ENCODE assay signal across 9 cellular contexts in the genomic region with DNA sequence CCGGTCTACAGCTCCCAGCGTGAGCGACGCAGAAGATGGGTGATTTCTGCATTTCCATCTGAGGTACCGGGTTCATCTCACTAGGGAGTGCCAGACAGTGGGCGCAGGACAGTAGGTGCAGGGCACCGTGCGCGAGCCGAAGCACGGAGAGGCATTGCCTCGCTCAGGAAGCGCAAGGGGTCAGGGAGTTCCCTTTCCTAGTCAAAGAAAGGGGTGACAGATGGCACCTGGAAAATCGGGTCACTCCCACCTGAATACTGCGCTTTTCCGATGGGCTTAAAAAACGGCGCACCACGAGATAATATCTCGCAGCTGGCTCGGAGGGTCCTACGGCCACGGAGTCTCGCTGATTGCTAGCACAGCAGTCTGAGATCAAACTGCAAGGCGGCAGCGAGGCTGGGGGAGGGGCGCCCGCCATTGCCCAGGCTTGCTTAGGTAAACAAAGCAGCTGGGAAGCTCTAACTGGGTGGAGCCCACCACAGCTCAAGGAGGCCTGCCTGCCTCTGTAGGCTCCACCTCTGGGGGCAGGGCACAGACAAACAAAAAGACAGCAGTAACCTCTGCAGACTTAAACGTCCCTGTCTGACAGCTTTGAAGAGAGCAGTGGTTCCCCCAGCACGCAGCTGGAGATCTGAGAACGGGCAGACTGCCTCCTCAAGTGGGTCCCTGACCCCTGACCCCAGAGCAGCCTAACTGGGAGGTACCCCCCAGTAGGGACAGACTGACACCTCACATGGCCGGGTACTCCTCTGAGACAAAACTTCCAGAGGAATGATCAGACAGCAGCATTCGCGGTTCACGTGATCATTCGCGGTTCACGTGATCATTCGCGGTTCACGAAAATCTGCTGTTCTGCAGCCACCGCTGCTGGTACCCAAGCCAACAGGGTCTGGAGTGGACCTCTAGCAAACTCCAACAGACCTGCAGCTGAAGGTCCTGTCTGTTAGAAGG. TPM values are rescaled to one million over a fixed set of nuclear protein-coding genes. Genes with fewer than 3 reads are reported as not detected.
A peak's percentile ranks its signal among the peaks of the same experiment; 100 is the strongest.
DNase-seq lines count a peak whose midpoint lies in the region; ATAC-seq and TF ChIP-seq lines count a peak whose summit lies in the region.
"Not testable (repeated sequence)": the region's sequence is repeated elsewhere in the genome, so short reads cannot be mapped to it uniquely, and the experiment has no call there.
"Had no signal": no experiment of that assay in that cellular context is flagged by ENCODE, and none has a peak within 500 bp of the region (broad histone marks: within the 10 kb centered on the region; RNA-seq: fewer than 3 reads in every experiment).

No MANE protein-coding gene starts in this region.

- H3K4me3 ChIP-seq in adipocyte (ENCODE audit: low read length) (peak overlapping the region; percentile 54), esophagus (ENCODE audit: low read depth in 1 of 2, low read length in 2 of 2) (peak overlapping the region; percentile 22 to 37), lower lobe of right lung (peak overlapping the region; percentile 35), sigmoid colon (peak overlapping the region in 3 of 4 donors; percentile 31 to 48 (median 37)), upper lobe of left lung (peak overlapping the region in 3 of 4 donors; percentile 36 to 42 (median 41))

- not testable (repeated sequence) for TF ChIP-seq CTCF in lower lobe of right lung (IDR thresholded peaks at IDR 0.05); sigmoid colon (IDR thresholded peaks at IDR 0.05); upper lobe of left lung (IDR thresholded peaks at IDR 0.05)

- peak overlapping the region; percentile 59 for H3K4me3 Mint-ChIP-seq in activated CD4-positive, alpha-beta T cell treated with anti-CD3 and anti-CD28 coated beads, Interleukin-2, amount 10 ng/mL, durations not matched to agents 7 days and 5 days

- not testable (repeated sequence) for H3K36me3 Mint-ChIP-seq in activated CD4-positive, alpha-beta T cell treated with anti-CD3 and anti-CD28 coated beads, Interleukin-2, amount 10 ng/mL, durations not matched to agents 7 days and 5 days (ENCODE audit: low read depth)

- CTCF ChIA-PET in activated CD4-positive, alpha-beta T cell treated with anti-CD3 and anti-CD28 coated beads, Interleukin-2, amount 10 ng/mL, durations not matched to agents 7 days and 5 days (lab: Charles Lee): not testable (repeated sequence)

- peak overlapping the region in 1 of 2 donors; percentile 31 for H3K27ac ChIP-seq in esophagus (ENCODE audit: low read depth in 2 of 2, low read length in 1 of 2)
- not testable (repeated sequence) for H3K27ac ChIP-seq in lower lobe of right lung, upper lobe of left lung
- H3K27ac ChIP-seq in sigmoid colon: peak overlapping the region in 1 of 4 donors; percentile 52

- peak overlapping the region; percentile 73 for H3K27ac Mint-ChIP-seq in activated CD4-positive, alpha-beta T cell treated with anti-CD3 and anti-CD28 coated beads, Interleukin-2, amount 10 ng/mL, durations not matched to agents 7 days and 5 days

- not testable (repeated sequence) for ATAC-seq in lower lobe of right lung; upper lobe of left lung (ENCODE audit: low FRiP score in 2 of 2)

- TF ChIP-seq POLR2A in sigmoid colon (IDR thresholded peaks at IDR 0.05); upper lobe of left lung (IDR thresholded peaks at IDR 0.05): not testable (repeated sequence)

- TF ChIP-seq EP300 in sigmoid colon (IDR thresholded peaks at IDR 0.05); upper lobe of left lung (IDR thresholded peaks at IDR 0.05): not testable (repeated sequence)

- not testable (repeated sequence) for H3K9ac ChIP-seq in adipocyte (ENCODE audit: low read length)

- not testable (repeated sequence) for H3K4me1 ChIP-seq in adipocyte (ENCODE audit: control insufficient read depth, insufficient read depth, low read length); esophagus (ENCODE audit: control insufficient read depth in 2 of 2, insufficient read depth in 2 of 2, low read length in 1 of 2); lower lobe of right lung; sigmoid colon; upper lobe of left lung

- DNase-seq in ELF-1 (ENCODE audit: low read depth, low spot score): peak; percentile 50
- DNase-seq in NCI-H526 (lab: John Stamatoyannopoulos, UW): peak; percentile 23 to 49
- DNase-seq in activated CD4-positive, alpha-beta T cell treated with anti-CD3 and anti-CD28 coated beads, Interleukin-2, amount 10 ng/mL, durations not matched to agents 7 days and 5 days; adipocyte (ENCODE audit: low read depth); lower lobe of right lung; sigmoid colon: not testable (repeated sequence)
- peak; percentile 23 to 39 for DNase-seq in upper lobe of left lung

- WGBS in esophagus, 2 donors: 29 to 55% methylated on average over 36 to 42 of the region's 42 CpGs
- WGBS in sigmoid colon, 2 donors: 43 to 48% methylated on average over 42 of the region's 42 CpGs
- 19 to 78% methylated on average over 26 to 30 of the region's 42 CpGs for WGBS in upper lobe of left lung, 2 donors

- not testable (repeated sequence) for H3K27me3 Mint-ChIP-seq in activated CD4-positive, alpha-beta T cell treated with anti-CD3 and anti-CD28 coated beads, Interleukin-2, amount 10 ng/mL, durations not matched to agents 7 days and 5 days

- H3K9me3 Mint-ChIP-seq in activated CD4-positive, alpha-beta T cell treated with anti-CD3 and anti-CD28 coated beads, Interleukin-2, amount 10 ng/mL, durations not matched to agents 7 days and 5 days: not testable (repeated sequence)

- POLR2A ChIA-PET in activated CD4-positive, alpha-beta T cell treated with anti-CD3 and anti-CD28 coated beads, Interleukin-2, amount 10 ng/mL, durations not matched to agents 7 days and 5 days (lab: Charles Lee): not testable (repeated sequence)

- not testable (repeated sequence) for H3K27me3 ChIP-seq in adipocyte (replicated peaks; ENCODE audit: control insufficient read depth, insufficient read depth, low read length); esophagus (ENCODE audit: control insufficient read depth in 1 of 2, insufficient read depth in 2 of 2, low read length in 2 of 2); lower lobe of right lung (ENCODE audit: low read depth); sigmoid colon; upper lobe of left lung

- not testable (repeated sequence) for H3K4me1 Mint-ChIP-seq in activated CD4-positive, alpha-beta T cell treated with anti-CD3 and anti-CD28 coated beads, Interleukin-2, amount 10 ng/mL, durations not matched to agents 7 days and 5 days

- H3K36me3 ChIP-seq in adipocyte (ENCODE audit: control insufficient read depth, insufficient read depth, low read length, severe bottlenecking); esophagus (ENCODE audit: control insufficient read depth in 2 of 2, insufficient read depth in 2 of 2, low read length in 1 of 2); lower lobe of right lung; sigmoid colon; upper lobe of left lung: not testable (repeated sequence)

- intact Hi-C loops in lower lobe of right lung (cut with DNase I); sigmoid colon (cut with DNase I): not testable (repeated sequence)

- H3K9me3 ChIP-seq in adipocyte (ENCODE audit: control insufficient read depth, low read length); esophagus (ENCODE audit: control insufficient read depth in 2 of 2, insufficient read depth in 1 of 2, low read depth in 1 of 2, low read length in 1 of 2); lower lobe of right lung; sigmoid colon; upper lobe of left lung: not testable (repeated sequence)

RNA-seq across cellular contexts. Expression of gene SPINK7, which starts 8.1 kb away (rescaled TPM):
- not detected for total RNA-seq in activated CD4-positive, alpha-beta T cell treated with anti-CD3 and anti-CD28 coated beads, Interleukin-2, amount 10 ng/mL, durations not matched to agents 7 days and 5 days
- polyA plus RNA-seq in esophagus: 1,000 to 10,000 TPM in 1 of 2 donors, 100 to 1,000 TPM in 1; 394 to 2,280 TPM
- total RNA-seq in lower lobe of right lung: not detected
- not detected for total RNA-seq in sigmoid colon
- polyA plus RNA-seq in sigmoid colon: under 1 TPM in 1 of 3 donors, not detected in 2; 0.42 TPM
- not detected for total RNA-seq in upper lobe of left lung
- total RNA-seq: activated naive CD4-positive, alpha-beta T cell treated with anti-CD3 and anti-CD28 coated beads, Interleukin-2, amount 50 U/mL, for 72 hours had no signal

RNA-seq across cellular contexts. Expression of gene SPINK9, which starts 15.1 kb away (rescaled TPM):
- not detected for total RNA-seq in activated CD4-positive, alpha-beta T cell treated with anti-CD3 and anti-CD28 coated beads, Interleukin-2, amount 10 ng/mL, durations not matched to agents 7 days and 5 days
- polyA plus RNA-seq in esophagus (under 1 TPM in 1 of 2 donors, not detected in 1; 0.07 TPM), sigmoid colon (not detected)
- total RNA-seq in lower lobe of right lung (not detected), sigmoid colon (not detected), upper lobe of left lung (not detected)
- total RNA-seq: activated naive CD4-positive, alpha-beta T cell treated with anti-CD3 and anti-CD28 coated beads, Interleukin-2, amount 50 U/mL, for 72 hours had no signal

RNA-seq across cellular contexts. Expression of gene SPINK13, which starts 51.7 kb away (rescaled TPM):
- total RNA-seq in activated CD4-positive, alpha-beta T cell treated with anti-CD3 and anti-CD28 coated beads, Interleukin-2, amount 10 ng/mL, durations not matched to agents 7 days and 5 days: not detected
- polyA plus RNA-seq in esophagus: not detected
- not detected for total RNA-seq in lower lobe of right lung
- under 1 TPM in 1 of 4 donors, not detected in 3; 0.33 TPM for total RNA-seq in sigmoid colon
- polyA plus RNA-seq in sigmoid colon: under 1 TPM in 1 of 3 donors, not detected in 2; 0.45 TPM
- not detected for total RNA-seq in upper lobe of left lung
- total RNA-seq: activated naive CD4-positive, alpha-beta T cell treated with anti-CD3 and anti-CD28 coated beads, Interleukin-2, amount 50 U/mL, for 72 hours had no signal
